15 cellular contexts compared by ENCODE assay signal in genomic region chr6:106002005-106002404, GRCh38.
A peak's percentile ranks its signal among the peaks of the same experiment; 100 is the strongest.
DNase-seq lines count a peak whose midpoint lies in the region; ATAC-seq and TF ChIP-seq lines count a peak whose summit lies in the region.
"Had no signal": no experiment of that assay in that cellular context is flagged by ENCODE, and none has a peak within 500 bp of the region (broad histone marks: within the 10 kb centered on the region; RNA-seq: fewer than 3 reads in every experiment).

No MANE protein-coding gene starts in this region.

- no peaks in the 10 kb centered on the region for H3F3A ChIP-seq in GM23338 (replicated peaks; ENCODE audit: low read depth)

- no peak overlapping the region for H3K27ac ChIP-seq in GM23338 (ENCODE audit: low read depth)
- peak overlapping the region; percentile 51; the same call in 1 of the 2 replicates for H3K27ac ChIP-seq in HUES6 (ENCODE audit: low read depth, low read length)
- no peak overlapping the region for H3K27ac ChIP-seq in iPS-20b (ENCODE audit: low read length)
- H3K27ac ChIP-seq: BLaER1 treated with 17β-estradiol and CSF1 and Interleukin-3, amounts not matched to agents 10 nM and 100 nM; HL-60 had no signal

- H3K4me3 ChIP-seq in GM23338 (no peak overlapping the region), HUES6 (ENCODE audit: low read depth, low read length) (peak overlapping the region; percentile 25; the same call in 1 of the 2 replicates), iPS-20b (ENCODE audit: low read length) (peak overlapping the region; percentile 51)
- H3K4me3 ChIP-seq: BLaER1 treated with 17β-estradiol and CSF1 and Interleukin-3, amounts not matched to agents 10 nM and 100 nM; GM12878 had no signal

- no peaks in the 10 kb centered on the region for H3K79me2 ChIP-seq in GM23338 (replicated peaks; ENCODE audit: insufficient read depth)

- H3K4me3 Mint-ChIP-seq in GM23338: peak overlapping the region; percentile 5; the same call in 1 of the 3 replicates
- H3K4me3 Mint-ChIP-seq in WTC11: peak overlapping the region; percentile 37; the same call in 1 of the 2 replicates
- no peak overlapping the region for H3K4me3 Mint-ChIP-seq in T-helper 17 cell
- H3K4me3 Mint-ChIP-seq: CD4-positive, CD25-positive, alpha-beta regulatory T cell; HFFc6 had no signal

- H3K9ac ChIP-seq in HUES6 (ENCODE audit: low read length) (no peak overlapping the region), iPS-20b (ENCODE audit: low read depth, low read length) (no peak overlapping the region)
- H3K9ac ChIP-seq: BLaER1 treated with 17β-estradiol and CSF1 and Interleukin-3, amounts not matched to agents 10 nM and 100 nM had no signal

- H3K4me1 Mint-ChIP-seq in GM23338 (peaks cover 37% of the 10 kb centered on the region), WTC11 (peaks cover 58% of the 10 kb centered on the region), T-helper 17 cell (peaks cover 16% of the 10 kb centered on the region)
- H3K4me1 Mint-ChIP-seq: CD4-positive, CD25-positive, alpha-beta regulatory T cell had no signal

- CTCF ChIA-PET in WTC11 (lab: Charles Lee): interaction anchor here (0.7 to 1.0 kb wide), 3 partner anchors 9 to 569 kb away, joined by 3 to 4 read pairs (median 3); no protein-coding TSS in a partner anchor

- peak overlapping the region; percentile 10 for H3K4me2 ChIP-seq in GM23338
- H3K4me2 ChIP-seq: BLaER1 treated with 17β-estradiol and CSF1 and Interleukin-3, amounts not matched to agents 10 nM and 100 nM had no signal

- peaks cover 47% of the 10 kb centered on the region for H3K4me1 ChIP-seq in GM23338 (ENCODE audit: insufficient read depth)
- H3K4me1 ChIP-seq in HUES6 (ENCODE audit: control insufficient read depth, insufficient read depth, low read length): peaks cover 50% of the 10 kb centered on the region
- H3K4me1 ChIP-seq in iPS-20b (ENCODE audit: insufficient read depth, low read length): peaks cover 47% of the 10 kb centered on the region
- H3K4me1 ChIP-seq: BLaER1 treated with 17β-estradiol and CSF1 and Interleukin-3, amounts not matched to agents 10 nM and 100 nM had no signal

- H3K36me3 ChIP-seq in GM23338 (ENCODE audit: insufficient read depth): no peaks in the 10 kb centered on the region
- H3K36me3 ChIP-seq in HUES6 (ENCODE audit: control insufficient read depth, insufficient read depth, low read length): no peaks in the 10 kb centered on the region
- no peaks in the 10 kb centered on the region for H3K36me3 ChIP-seq in iPS-20b (ENCODE audit: insufficient read depth, low read depth, low read length)
- H3K36me3 ChIP-seq: BLaER1 treated with 17β-estradiol and CSF1 and Interleukin-3, amounts not matched to agents 10 nM and 100 nM had no signal

- peak; percentile 93 for ATAC-seq in GM23338
- ATAC-seq in WTC11: peak; percentile 89
- ATAC-seq in T-helper 17 cell: no peak
- ATAC-seq: GM12878 had no signal

- H3K36me3 Mint-ChIP-seq in GM23338 (ENCODE audit: low read depth) (no peaks in the 10 kb centered on the region), WTC11 (no peaks in the 10 kb centered on the region), T-helper 17 cell (ENCODE audit: low read depth) (peaks cover 2% of the 10 kb centered on the region)
- H3K36me3 Mint-ChIP-seq: CD4-positive, CD25-positive, alpha-beta regulatory T cell had no signal

- H3K9me3 Mint-ChIP-seq in GM23338 (no peaks in the 10 kb centered on the region), WTC11 (no peaks in the 10 kb centered on the region)
- H3K9me3 Mint-ChIP-seq: CD4-positive, CD25-positive, alpha-beta regulatory T cell; HFFc6 had no signal

- peaks cover 21% of the 10 kb centered on the region for H3K27me3 Mint-ChIP-seq in GM23338 (ENCODE audit: insufficient read depth, low read depth, poor library complexity)
- H3K27me3 Mint-ChIP-seq in WTC11 (ENCODE audit: low read depth): peaks cover 83% of the 10 kb centered on the region
- H3K27me3 Mint-ChIP-seq in T-helper 17 cell: peaks cover 33% of the 10 kb centered on the region

- H3K9me3 ChIP-seq in HUES6 (ENCODE audit: control insufficient read depth, insufficient read depth, low read depth, low read length): no peaks in the 10 kb centered on the region
- H3K9me3 ChIP-seq in iPS-20b (ENCODE audit: insufficient read depth, low read depth, low read length): no peaks in the 10 kb centered on the region
- no peaks in the 10 kb centered on the region for H3K9me3 ChIP-seq in T-helper 17 cell (ENCODE audit: control insufficient read depth, low read length, poor library complexity, severe bottlenecking)
- H3K9me3 ChIP-seq: BLaER1 treated with 17β-estradiol and CSF1 and Interleukin-3, amounts not matched to agents 10 nM and 100 nM had no signal

- POLR2A ChIA-PET in WTC11 (lab: Charles Lee): interaction anchor here (1.7 kb wide), 1 partner anchor 9 kb away, joined by 4 read pairs; no protein-coding TSS in a partner anchor

- peaks cover 6% of the 10 kb centered on the region; the same call in 1 of the 2 replicates for H4K20me1 ChIP-seq in GM23338 (replicated peaks; ENCODE audit: insufficient read depth)
- H4K20me1 ChIP-seq: BLaER1 treated with 17β-estradiol and CSF1 and Interleukin-3, amounts not matched to agents 10 nM and 100 nM had no signal

- DNase-seq in GM23338 (ENCODE audit: low spot score) (peak; percentile 74), WTC11 (ENCODE audit: low spot score) (no peak), T-helper 17 cell (no peak), EL (no peak)
- no peak for DNase-seq in effector CD4-positive, alpha-beta T cell
- DNase-seq: ACHN; CD4-positive, CD25-positive, alpha-beta regulatory T cell; DMS53; HCEC 1CT; HFFc6 had no signal

- H3K27me3 ChIP-seq in GM23338 (ENCODE audit: insufficient read depth) (peaks cover 82% of the 10 kb centered on the region), HUES6 (ENCODE audit: control insufficient read depth, insufficient read depth, low read length) (peaks cover 6% of the 10 kb centered on the region), iPS-20b (ENCODE audit: insufficient read depth, low read length) (peaks cover 21% of the 10 kb centered on the region)

- H2AFZ ChIP-seq in GM23338: no peak overlapping the region

- H3K27ac Mint-ChIP-seq in GM23338 (no peak overlapping the region), WTC11 (no peak overlapping the region), T-helper 17 cell (no peak overlapping the region)
- H3K27ac Mint-ChIP-seq: HFFc6 had no signal

- TF ChIP-seq CTCF in GM23338 (conservative IDR thresholded peaks at IDR 0.05; ENCODE audit: low read depth in 2 of 2) (no peak), WTC11 (IDR thresholded peaks at IDR 0.05) (no peak)

- H3K9me2 ChIP-seq in GM23338 (ENCODE audit: insufficient read depth): peaks cover 6% of the 10 kb centered on the region; the same call in 1 of the 2 replicates

TF ChIP-seq in GM23338, 12 proteins besides CTCF, POLR2A, EP300 and RAD21:
- TF ChIP-seq NANOG (IDR thresholded peaks at IDR 0.05; ENCODE audit: borderline replicate concordance): peak; percentile 65; the same call in 1 of the 2 replicates
- TF ChIP-seq REST (IDR thresholded peaks at IDR 0.05; ENCODE audit: unreplicated experiment): no peak

TF ChIP-seq in WTC11, 78 proteins besides CTCF, POLR2A, EP300 and RAD21:
- TF ChIP-seq FOXJ3 (CRISPR knock-in tag; IDR thresholded peaks at IDR 0.05; ENCODE audit: borderline replicate concordance) (no peak), E2F5 (CRISPR knock-in tag; IDR thresholded peaks at IDR 0.05) (no peak)
TF ChIP-seq in WTC11: peak in this region for 0.
